In genomic region chrX:87664381-87664780, GRCh38 we compare ENCODE assay signal across 10 cellular contexts.
DNase-seq lines count a peak whose midpoint lies in the region; ATAC-seq and TF ChIP-seq lines count a peak whose summit lies in the region.
"Had no signal": no experiment of that assay in that cellular context is flagged by ENCODE, and none has a peak within 500 bp of the region (broad histone marks: within the 10 kb centered on the region; RNA-seq: fewer than 3 reads in every experiment).

No MANE protein-coding gene starts in this region.

- H3K4me2 ChIP-seq in IMR-90 (ENCODE audit: low read depth, low read length) = no peak overlapping the region

- no peak overlapping the region for H2BK20ac ChIP-seq in IMR-90 (ENCODE audit: low read depth, low read length)

- H2AFZ ChIP-seq in IMR-90 (replicated peaks; ENCODE audit: low read length, poor library complexity) = no peak overlapping the region

- H2AK5ac ChIP-seq in IMR-90 (ENCODE audit: low read depth, low read length) = no peak overlapping the region

- no peak overlapping the region for H3K18ac ChIP-seq in IMR-90 (ENCODE audit: low read depth, low read length)

- DNase-seq in Caki2 (ENCODE audit: low read depth) (peak; percentile 8), IMR-90 (peak; percentile 8), adipocyte (ENCODE audit: low read depth) (peak; percentile 24), left lobe of liver (ENCODE audit: low spot score) (no peak), DMS79 treated with DMSO at 0.1 percent for 48 hours (lab: John Stamatoyannopoulos, UW) (no peak)
- no peak for DNase-seq in NK-92 treated with Interleukin-12 subunit alpha and Interleukin-12 subunit beta, amount 100 ng/mL, for 24 hours (lab: John Stamatoyannopoulos, UW)

- no peaks in the 10 kb centered on the region for H4K20me1 ChIP-seq in IMR-90 (ENCODE audit: insufficient read depth, low read length)

- H3K36me3 ChIP-seq in IMR-90 (ENCODE audit: control insufficient read depth, insufficient read depth, low read length) (no peaks in the 10 kb centered on the region), adipocyte (ENCODE audit: control insufficient read depth, insufficient read depth, low read length, severe bottlenecking) (no peaks in the 10 kb centered on the region)

- H3K4me3 ChIP-seq in IMR-90 (ENCODE audit: insufficient read depth, low read depth, low read length) = no peak overlapping the region
- H3K4me3 ChIP-seq in adipocyte (ENCODE audit: low read length) = no peak overlapping the region

- H4K91ac ChIP-seq in IMR-90 (ENCODE audit: insufficient read depth, low read depth, low read length) = no peak overlapping the region

- H3K4ac ChIP-seq in IMR-90 (ENCODE audit: low read depth, low read length) = no peak overlapping the region

- BruUV-seq in IMR-90 (replicated peaks; lab: Mats Ljungman, UMichigan) = no TSS peak

- peak; percentile 58 for TF ChIP-seq RAD21 in IMR-90 (IDR thresholded peaks at IDR 0.05; ENCODE audit: low read length)

- H3K23ac ChIP-seq in IMR-90 (ENCODE audit: low read depth, low read length) = no peak overlapping the region

- WGBS in IMR-90 (ENCODE audit: extremely low coverage in 2 of 2, insufficient read length in 1 of 2), 2 experiments = no CpG with 5 or more reads among the region's 2 CpGs

- H3K14ac ChIP-seq in IMR-90 (replicated peaks; ENCODE audit: low read depth, low read length) = no peak overlapping the region

- no peak overlapping the region for H2BK120ac ChIP-seq in IMR-90 (ENCODE audit: low read depth, low read length)

- intact Hi-C loops in IMR-90 (cut with micrococcal nuclease) = no loop called here

- ATAC-seq in IMR-90 (ENCODE audit: low read depth) = no peak
- ATAC-seq in left lobe of liver = peak; percentile 57
- no peak for ATAC-seq in HG03565 (IDR thresholded peaks at IDR 0.05; ENCODE audit: unreplicated experiment)
- ATAC-seq in HG02938 (IDR thresholded peaks at IDR 0.05; ENCODE audit: unreplicated experiment) = no peak
- ATAC-seq: Right ventricle myocardium inferior had no signal

- H4K8ac ChIP-seq in IMR-90 (ENCODE audit: low read depth in 2 of 2, low read length in 2 of 2) = no peak overlapping the region

- H3K79me1 ChIP-seq in IMR-90 (ENCODE audit: low read depth in 1 of 2, low read length in 2 of 2) = no peaks in the 10 kb centered on the region

- H2BK15ac ChIP-seq in IMR-90 (ENCODE audit: low read depth, low read length) = no peak overlapping the region

- POLR2A ChIA-PET in IMR-90 (lab: Charles Lee; ENCODE audit: unreplicated experiment) = no interaction called here

- in situ Hi-C loops in Caki2 (cut with HindIII; ENCODE audit: low pct_unique_long_range_greater_than_20kb, low sequenced_read_pairs) = no loop called here
- in situ Hi-C loops in IMR-90 (cut with MboI; ENCODE audit: low sequenced_read_pairs) = no loop called here

- CTCF ChIA-PET in IMR-90 (lab: Yijun Ruan, JAX) = no interaction called here

- H3K27ac ChIP-seq in IMR-90 (ENCODE audit: insufficient read depth, low read length) = no peak overlapping the region
- H3K27ac ChIP-seq: epithelial cell of prostate had no signal

- no peaks in the 10 kb centered on the region for H3K9me3 ChIP-seq in IMR-90 (ENCODE audit: control insufficient read depth, insufficient read depth, low read length)
- H3K9me3 ChIP-seq in adipocyte (ENCODE audit: control insufficient read depth, low read length) = no peaks in the 10 kb centered on the region

- peak; percentile 55 for TF ChIP-seq CTCF in IMR-90 (conservative IDR thresholded peaks at IDR 0.05; ENCODE audit: low read depth, low read length)

- no peak for TF ChIP-seq POLR2A in IMR-90 (IDR thresholded peaks at IDR 0.05; ENCODE audit: low read depth, low read length)

- no peak overlapping the region for H3K56ac ChIP-seq in IMR-90 (ENCODE audit: extremely low read depth, insufficient read depth, low read length)

- no peak overlapping the region for H4K5ac ChIP-seq in IMR-90 (ENCODE audit: low read depth, low read length)

- H3K4me1 ChIP-seq in IMR-90 (ENCODE audit: control insufficient read depth, insufficient read depth, low read length) (no peaks in the 10 kb centered on the region), adipocyte (ENCODE audit: control insufficient read depth, insufficient read depth, low read length) (no peaks in the 10 kb centered on the region)

- H2BK5ac ChIP-seq in IMR-90 (ENCODE audit: low read depth, low read length, poor library complexity, severe bottlenecking) = no peak overlapping the region

- no peak overlapping the region for H3K9ac ChIP-seq in IMR-90 (ENCODE audit: low read depth, low read length)
- H3K9ac ChIP-seq in adipocyte (ENCODE audit: low read length) = no peak overlapping the region

- dilution Hi-C loops in IMR-90 (cut with HindIII; ENCODE audit: low sequenced_read_pairs, unreplicated experiment) = no loop called here

- no peaks in the 10 kb centered on the region for H3K9me1 ChIP-seq in IMR-90 (ENCODE audit: insufficient read depth, low read length)

- no peak overlapping the region for H2AK9ac ChIP-seq in IMR-90 (replicated peaks; ENCODE audit: low read depth, low read length, poor library complexity)

- no peaks in the 10 kb centered on the region for H3K27me3 ChIP-seq in IMR-90 (ENCODE audit: control insufficient read depth, insufficient read depth, low read length)
- peaks cover 4% of the 10 kb centered on the region for H3K27me3 ChIP-seq in adipocyte (replicated peaks; ENCODE audit: control insufficient read depth, insufficient read depth, low read length)

TF ChIP-seq in IMR-90, 13 proteins besides CTCF, POLR2A, EP300 and RAD21:
- TF ChIP-seq BHLHE40 (IDR thresholded peaks at IDR 0.05; ENCODE audit: low read depth, low read length) (no peak), MAFK (IDR thresholded peaks at IDR 0.05; ENCODE audit: low read depth, low read length) (no peak), NFE2L2 (IDR thresholded peaks at IDR 0.05; ENCODE audit: low read depth, low read length) (no peak), SMC3 (IDR thresholded peaks at IDR 0.05; ENCODE audit: low read depth, low read length) (peak; percentile 31; the same call in 1 of the 2 replicates), MXI1 (IDR thresholded peaks at IDR 0.05; ENCODE audit: borderline replicate concordance, low read depth, low read length) (no peak), USF2 (IDR thresholded peaks at IDR 0.05; ENCODE audit: low read depth, low read length) (no peak)
TF ChIP-seq in IMR-90: peak in this region for 1.

Comparison
In these comparisons a context has a peak if more than half of its experiments do, and no peak if none do; other contexts are left out.
1. DNase-seq: peak in Caki2 (single experiment), IMR-90 (single experiment) and adipocyte (single experiment); none in left lobe of liver (single experiment), NK-92 treated with Interleukin-12 subunit alpha and Interleukin-12 subunit beta, amount 100 ng/mL, for 24 hours (single experiment) and DMS79 treated with DMSO at 0.1 percent for 48 hours (single experiment).